ENCODE assay signal across 10 cellular contexts in genomic region chr2:1605659-1606400, GRCh38.
A peak's percentile ranks its signal among the peaks of the same experiment; 100 is the strongest.
DNase-seq lines count a peak whose midpoint lies in the region; ATAC-seq and TF ChIP-seq lines count a peak whose summit lies in the region.
"Had no signal": no experiment of that assay in that cellular context is flagged by ENCODE, and none has a peak within 500 bp of the region (broad histone marks: within the 10 kb centered on the region; RNA-seq: fewer than 3 reads in every experiment).

No MANE protein-coding gene starts in this region.

- peaks cover 50% of the 10 kb centered on the region for H3K4me1 ChIP-seq in SJSA1 (replicated peaks)
- H3K4me1 ChIP-seq in right atrium auricular region = peaks cover 0 to 34% of the 10 kb centered on the region in 2 donors
- H3K4me1 ChIP-seq in psoas muscle = peaks cover 5% of the 10 kb centered on the region

- H3K36me3 ChIP-seq in SJSA1 (no peaks in the 10 kb centered on the region), right atrium auricular region (no peaks in the 10 kb centered on the region), psoas muscle (ENCODE audit: insufficient read depth in 1 of 2, low read depth in 1 of 2) (no peaks in the 10 kb centered on the region)

- no peaks in the 10 kb centered on the region for H3K9me3 Mint-ChIP-seq in activated T-cell treated with anti-CD3 and anti-CD28 coated beads, Interleukin-2, amount 50 U/mL, for 4 hours
- H3K9me3 Mint-ChIP-seq: nephron progenitor cell had no signal

- peak; percentile 42 to 61 (median 47) for ATAC-seq in psoas muscle
- no peak for ATAC-seq in activated T-cell treated with anti-CD3 and anti-CD28 coated beads, Interleukin-2, amount 50 U/mL, for 4 hours

- no peak for TF ChIP-seq CTCF in right atrium auricular region (IDR thresholded peaks at IDR 0.05)
- TF ChIP-seq CTCF in psoas muscle (IDR thresholded peaks at IDR 0.05) = no peak

- H3K27ac ChIP-seq in SJSA1 (peak overlapping the region; percentile 55), right atrium auricular region (peak overlapping the region; percentile 69 to 75), psoas muscle (peak overlapping the region; percentile 36)

- no peaks in the 10 kb centered on the region for H3K27me3 ChIP-seq in SJSA1 (replicated peaks)
- no peaks in the 10 kb centered on the region for H3K27me3 ChIP-seq in right atrium auricular region
- H3K27me3 ChIP-seq in psoas muscle (ENCODE audit: insufficient read depth in 3 of 3, low read length in 2 of 3) = peaks cover 0 to 49% (median 7%) of the 10 kb centered on the region in 3 donors

- H3K27me3 Mint-ChIP-seq in activated T-cell treated with anti-CD3 and anti-CD28 coated beads, Interleukin-2, amount 50 U/mL, for 4 hours (ENCODE audit: low read depth) = no peaks in the 10 kb centered on the region

- no peaks in the 10 kb centered on the region for H3K36me3 Mint-ChIP-seq in activated T-cell treated with anti-CD3 and anti-CD28 coated beads, Interleukin-2, amount 50 U/mL, for 4 hours (ENCODE audit: insufficient read depth)

- intact Hi-C loops in psoas muscle (cut with DNase I) = loop anchor here in 1 of 2 donors (5.0 kb wide), 2 partner anchors 136 to 211 kb away; partner anchors contain the start of gene PXDN

- H3K4me3 Mint-ChIP-seq in activated T-cell treated with anti-CD3 and anti-CD28 coated beads, Interleukin-2, amount 50 U/mL, for 4 hours = no peak overlapping the region
- H3K4me3 Mint-ChIP-seq: nephron progenitor cell had no signal

- H3K4me3 ChIP-seq in SJSA1 (no peak overlapping the region), right atrium auricular region (no peak overlapping the region), psoas muscle (no peak overlapping the region)

- DNase-seq in G401 (ENCODE audit: low spot score) (peak; percentile 23), SJSA1 (ENCODE audit: low read depth in 1 of 2, low spot score in 2 of 2) (peak; percentile 86 to 89), right atrium auricular region (ENCODE audit: low spot score) (no peak), psoas muscle (peak; percentile 38 to 73), NCI-H187 (lab: John Stamatoyannopoulos, UW) (no peak), NCI-H345 (lab: John Stamatoyannopoulos, UW) (no peak), activated T-cell treated with anti-CD3 and anti-CD28 coated beads for 4 hours (no peak)
- DNase-seq in activated T-cell treated with anti-CD3 and anti-CD28 coated beads, Interleukin-2, amount 50 U/mL, for 4 hours = no peak
- DNase-seq: nephron progenitor cell, T-helper 2 cell had no signal

- H3K9me3 ChIP-seq in SJSA1 (replicated peaks) (no peaks in the 10 kb centered on the region), right atrium auricular region (no peaks in the 10 kb centered on the region), psoas muscle (no peaks in the 10 kb centered on the region)

- in situ Hi-C loops in G401 (cut with HindIII; ENCODE audit: low sequenced_read_pairs) = no loop called here

- no peaks in the 10 kb centered on the region for H3K4me1 Mint-ChIP-seq in activated T-cell treated with anti-CD3 and anti-CD28 coated beads, Interleukin-2, amount 50 U/mL, for 4 hours (ENCODE audit: low read depth)

- WGBS in psoas muscle, 3 donors = 35 to 46% (median 40%) methylated on average over 28 of the region's 28 CpGs

Comparison
In these comparisons a context has a peak if more than half of its experiments do, and no peak if none do; other contexts are left out.
1. DNase-seq: peak in G401 (single experiment), SJSA1 (2 of 2) and psoas muscle (2 of 2); none in right atrium auricular region (single experiment), NCI-H187 (0 of 2), NCI-H345 (single experiment), activated T-cell treated with anti-CD3 and anti-CD28 coated beads, Interleukin-2, amount 50 U/mL, for 4 hours (single experiment) and activated T-cell treated with anti-CD3 and anti-CD28 coated beads for 4 hours (single experiment).
2. ATAC-seq: peak in psoas muscle (4 of 4); none in activated T-cell treated with anti-CD3 and anti-CD28 coated beads, Interleukin-2, amount 50 U/mL, for 4 hours (0 of 2).
3. Peak in every context shown above with its lines, with median percentiles within 50 percentile points of each other: H3K27ac ChIP-seq.